ENCODE assay signal across 2 cellular contexts in the genomic region with DNA sequence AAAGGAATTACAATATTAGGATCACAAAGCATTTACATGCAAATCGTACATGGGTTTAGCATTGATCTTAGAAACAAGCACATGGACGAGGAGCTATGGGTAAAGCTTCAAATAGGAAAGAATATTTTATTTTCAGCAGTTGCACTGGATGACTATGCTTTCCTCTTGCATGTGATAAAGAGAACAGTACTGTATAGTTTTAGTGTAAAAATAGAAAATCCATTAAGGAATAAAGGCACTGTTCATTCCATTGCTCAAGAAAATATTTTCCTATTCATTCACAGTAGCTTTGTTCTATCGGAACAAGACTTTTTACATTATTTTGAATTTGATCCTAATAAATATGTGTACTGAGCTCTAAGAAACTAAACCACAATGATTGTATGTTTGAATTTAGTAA.
TF ChIP-seq lines count a peak whose summit lies in the region.

No MANE protein-coding gene starts in this region.

TF ChIP-seq in HCT116, 20 proteins besides CTCF, POLR2A, EP300 and RAD21:
- TF ChIP-seq EGR1 (IDR thresholded peaks at IDR 0.05; ENCODE audit: low read depth) (no peak), CEBPB (IDR thresholded peaks at IDR 0.05; ENCODE audit: low read depth) (no peak), TCF7L2 (IDR thresholded peaks at IDR 0.05; ENCODE audit: borderline replicate concordance, extremely low read depth, insufficient read depth, insufficient read length) (no peak), ELF1 (IDR thresholded peaks at IDR 0.05; ENCODE audit: borderline replicate concordance, low read depth) (no peak)

TF ChIP-seq in K562, 482 proteins besides CTCF, POLR2A, EP300 and RAD21:
- TF ChIP-seq ARID1B (IDR thresholded peaks at IDR 0.05) (no peak), HEY1 (CRISPR knock-in tag; IDR thresholded peaks at IDR 0.05; ENCODE audit: borderline replicate concordance) (no peak), ZNF778 (CRISPR knock-in tag; IDR thresholded peaks at IDR 0.05) (no peak), ZNF140 (CRISPR knock-in tag; IDR thresholded peaks at IDR 0.05) (no peak), THRAP3 (IDR thresholded peaks at IDR 0.05; ENCODE audit: borderline replicate concordance) (no peak), NFIC (IDR thresholded peaks at IDR 0.05) (no peak), NFATC3 (IDR thresholded peaks at IDR 0.05) (no peak), ZNF436 (CRISPR knock-in tag; IDR thresholded peaks at IDR 0.05) (no peak), CAMTA2 (CRISPR knock-in tag; conservative IDR thresholded peaks at IDR 0.05) (no peak), HDAC3 (IDR thresholded peaks at IDR 0.05; ENCODE audit: borderline replicate concordance, partially characterized antibody) (no peak), NBN (IDR thresholded peaks at IDR 0.05; ENCODE audit: low read depth) (no peak)
- TF ChIP-seq, protein P1, sequence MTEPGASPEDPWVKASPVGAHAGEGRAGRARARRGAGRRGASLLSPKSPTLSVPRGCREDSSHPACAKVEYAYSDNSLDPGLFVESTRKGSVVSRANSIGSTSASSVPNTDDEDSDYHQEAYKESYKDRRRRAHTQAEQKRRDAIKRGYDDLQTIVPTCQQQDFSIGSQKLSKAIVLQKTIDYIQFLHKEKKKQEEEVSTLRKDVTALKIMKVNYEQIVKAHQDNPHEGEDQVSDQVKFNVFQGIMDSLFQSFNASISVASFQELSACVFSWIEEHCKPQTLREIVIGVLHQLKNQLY (CRISPR knock-in tag; conservative IDR thresholded peaks at IDR 0.05): no peak
- TF ChIP-seq, protein P2, sequence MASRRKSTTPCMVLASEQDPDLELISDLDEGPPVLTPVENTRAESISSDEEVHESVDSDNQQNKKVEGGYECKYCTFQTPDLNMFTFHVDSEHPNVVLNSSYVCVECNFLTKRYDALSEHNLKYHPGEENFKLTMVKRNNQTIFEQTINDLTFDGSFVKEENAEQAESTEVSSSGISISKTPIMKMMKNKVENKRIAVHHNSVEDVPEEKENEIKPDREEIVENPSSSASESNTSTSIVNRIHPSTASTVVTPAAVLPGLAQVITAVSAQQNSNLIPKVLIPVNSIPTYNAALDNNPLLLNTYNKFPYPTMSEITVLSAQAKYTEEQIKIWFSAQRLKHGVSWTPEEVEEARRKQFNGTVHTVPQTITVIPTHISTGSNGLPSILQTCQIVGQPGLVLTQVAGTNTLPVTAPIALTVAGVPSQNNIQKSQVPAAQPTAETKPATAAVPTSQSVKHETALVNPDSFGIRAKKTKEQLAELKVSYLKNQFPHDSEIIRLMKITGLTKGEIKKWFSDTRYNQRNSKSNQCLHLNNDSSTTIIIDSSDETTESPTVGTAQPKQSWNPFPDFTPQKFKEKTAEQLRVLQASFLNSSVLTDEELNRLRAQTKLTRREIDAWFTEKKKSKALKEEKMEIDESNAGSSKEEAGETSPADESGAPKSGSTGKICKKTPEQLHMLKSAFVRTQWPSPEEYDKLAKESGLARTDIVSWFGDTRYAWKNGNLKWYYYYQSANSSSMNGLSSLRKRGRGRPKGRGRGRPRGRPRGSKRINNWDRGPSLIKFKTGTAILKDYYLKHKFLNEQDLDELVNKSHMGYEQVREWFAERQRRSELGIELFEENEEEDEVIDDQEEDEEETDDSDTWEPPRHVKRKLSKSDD (conservative IDR thresholded peaks at IDR 0.05; ENCODE audit: low read length): no peak
- TF ChIP-seq, protein P3, sequence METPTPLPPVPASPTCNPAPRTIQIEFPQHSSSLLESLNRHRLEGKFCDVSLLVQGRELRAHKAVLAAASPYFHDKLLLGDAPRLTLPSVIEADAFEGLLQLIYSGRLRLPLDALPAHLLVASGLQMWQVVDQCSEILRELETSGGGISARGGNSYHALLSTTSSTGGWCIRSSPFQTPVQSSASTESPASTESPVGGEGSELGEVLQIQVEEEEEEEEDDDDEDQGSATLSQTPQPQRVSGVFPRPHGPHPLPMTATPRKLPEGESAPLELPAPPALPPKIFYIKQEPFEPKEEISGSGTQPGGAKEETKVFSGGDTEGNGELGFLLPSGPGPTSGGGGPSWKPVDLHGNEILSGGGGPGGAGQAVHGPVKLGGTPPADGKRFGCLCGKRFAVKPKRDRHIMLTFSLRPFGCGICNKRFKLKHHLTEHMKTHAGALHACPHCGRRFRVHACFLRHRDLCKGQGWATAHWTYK (CRISPR knock-in tag; IDR thresholded peaks at IDR 0.05): no peak
- TF ChIP-seq, protein P4, sequence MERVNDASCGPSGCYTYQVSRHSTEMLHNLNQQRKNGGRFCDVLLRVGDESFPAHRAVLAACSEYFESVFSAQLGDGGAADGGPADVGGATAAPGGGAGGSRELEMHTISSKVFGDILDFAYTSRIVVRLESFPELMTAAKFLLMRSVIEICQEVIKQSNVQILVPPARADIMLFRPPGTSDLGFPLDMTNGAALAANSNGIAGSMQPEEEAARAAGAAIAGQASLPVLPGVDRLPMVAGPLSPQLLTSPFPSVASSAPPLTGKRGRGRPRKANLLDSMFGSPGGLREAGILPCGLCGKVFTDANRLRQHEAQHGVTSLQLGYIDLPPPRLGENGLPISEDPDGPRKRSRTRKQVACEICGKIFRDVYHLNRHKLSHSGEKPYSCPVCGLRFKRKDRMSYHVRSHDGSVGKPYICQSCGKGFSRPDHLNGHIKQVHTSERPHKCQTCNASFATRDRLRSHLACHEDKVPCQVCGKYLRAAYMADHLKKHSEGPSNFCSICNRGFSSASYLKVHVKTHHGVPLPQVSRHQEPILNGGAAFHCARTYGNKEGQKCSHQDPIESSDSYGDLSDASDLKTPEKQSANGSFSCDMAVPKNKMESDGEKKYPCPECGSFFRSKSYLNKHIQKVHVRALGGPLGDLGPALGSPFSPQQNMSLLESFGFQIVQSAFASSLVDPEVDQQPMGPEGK (CRISPR knock-in tag; IDR thresholded peaks at IDR 0.05; ENCODE audit: borderline replicate concordance): no peak
- TF ChIP-seq, protein P5, sequence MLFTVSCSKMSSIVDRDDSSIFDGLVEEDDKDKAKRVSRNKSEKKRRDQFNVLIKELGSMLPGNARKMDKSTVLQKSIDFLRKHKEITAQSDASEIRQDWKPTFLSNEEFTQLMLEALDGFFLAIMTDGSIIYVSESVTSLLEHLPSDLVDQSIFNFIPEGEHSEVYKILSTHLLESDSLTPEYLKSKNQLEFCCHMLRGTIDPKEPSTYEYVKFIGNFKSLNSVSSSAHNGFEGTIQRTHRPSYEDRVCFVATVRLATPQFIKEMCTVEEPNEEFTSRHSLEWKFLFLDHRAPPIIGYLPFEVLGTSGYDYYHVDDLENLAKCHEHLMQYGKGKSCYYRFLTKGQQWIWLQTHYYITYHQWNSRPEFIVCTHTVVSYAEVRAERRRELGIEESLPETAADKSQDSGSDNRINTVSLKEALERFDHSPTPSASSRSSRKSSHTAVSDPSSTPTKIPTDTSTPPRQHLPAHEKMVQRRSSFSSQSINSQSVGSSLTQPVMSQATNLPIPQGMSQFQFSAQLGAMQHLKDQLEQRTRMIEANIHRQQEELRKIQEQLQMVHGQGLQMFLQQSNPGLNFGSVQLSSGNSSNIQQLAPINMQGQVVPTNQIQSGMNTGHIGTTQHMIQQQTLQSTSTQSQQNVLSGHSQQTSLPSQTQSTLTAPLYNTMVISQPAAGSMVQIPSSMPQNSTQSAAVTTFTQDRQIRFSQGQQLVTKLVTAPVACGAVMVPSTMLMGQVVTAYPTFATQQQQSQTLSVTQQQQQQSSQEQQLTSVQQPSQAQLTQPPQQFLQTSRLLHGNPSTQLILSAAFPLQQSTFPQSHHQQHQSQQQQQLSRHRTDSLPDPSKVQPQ (CRISPR knock-in tag; IDR thresholded peaks at IDR 0.05; ENCODE audit: borderline replicate concordance): no peak
- TF ChIP-seq, protein P6, sequence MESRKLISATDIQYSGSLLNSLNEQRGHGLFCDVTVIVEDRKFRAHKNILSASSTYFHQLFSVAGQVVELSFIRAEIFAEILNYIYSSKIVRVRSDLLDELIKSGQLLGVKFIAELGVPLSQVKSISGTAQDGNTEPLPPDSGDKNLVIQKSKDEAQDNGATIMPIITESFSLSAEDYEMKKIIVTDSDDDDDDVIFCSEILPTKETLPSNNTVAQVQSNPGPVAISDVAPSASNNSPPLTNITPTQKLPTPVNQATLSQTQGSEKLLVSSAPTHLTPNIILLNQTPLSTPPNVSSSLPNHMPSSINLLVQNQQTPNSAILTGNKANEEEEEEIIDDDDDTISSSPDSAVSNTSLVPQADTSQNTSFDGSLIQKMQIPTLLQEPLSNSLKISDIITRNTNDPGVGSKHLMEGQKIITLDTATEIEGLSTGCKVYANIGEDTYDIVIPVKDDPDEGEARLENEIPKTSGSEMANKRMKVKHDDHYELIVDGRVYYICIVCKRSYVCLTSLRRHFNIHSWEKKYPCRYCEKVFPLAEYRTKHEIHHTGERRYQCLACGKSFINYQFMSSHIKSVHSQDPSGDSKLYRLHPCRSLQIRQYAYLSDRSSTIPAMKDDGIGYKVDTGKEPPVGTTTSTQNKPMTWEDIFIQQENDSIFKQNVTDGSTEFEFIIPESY (CRISPR knock-in tag; IDR thresholded peaks at IDR 0.05): no peak
- TF ChIP-seq, protein P7, sequence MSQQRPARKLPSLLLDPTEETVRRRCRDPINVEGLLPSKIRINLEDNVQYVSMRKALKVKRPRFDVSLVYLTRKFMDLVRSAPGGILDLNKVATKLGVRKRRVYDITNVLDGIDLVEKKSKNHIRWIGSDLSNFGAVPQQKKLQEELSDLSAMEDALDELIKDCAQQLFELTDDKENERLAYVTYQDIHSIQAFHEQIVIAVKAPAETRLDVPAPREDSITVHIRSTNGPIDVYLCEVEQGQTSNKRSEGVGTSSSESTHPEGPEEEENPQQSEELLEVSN (IDR thresholded peaks at IDR 0.05; ENCODE audit: borderline replicate concordance in 1 of 2, extremely low read depth in 1 of 2, insufficient read depth in 1 of 2, insufficient read length in 1 of 2, low read depth in 1 of 2, low read length in 1 of 2, poor library complexity in 1 of 2, severe bottlenecking in 1 of 2): no peak
